ENCODE assay signal across 8 cellular contexts in genomic region chr14:56333361-56334279, GRCh38.
DNase-seq lines count a peak whose midpoint lies in the region; ATAC-seq, FAIRE-seq and TF ChIP-seq lines count a peak whose summit lies in the region.

No MANE protein-coding gene starts in this region.

- FAIRE-seq in HTR-8/SVneo (lab: Jason Lieb, UNC), result peak; percentile 99

- H3K9me3 ChIP-seq in A673 (ENCODE audit: low read depth, low read length, poor library complexity, severe bottlenecking) (no peaks in the 10 kb centered on the region), SJSA1 (replicated peaks) (no peaks in the 10 kb centered on the region), left ventricle myocardium inferior (replicated peaks) (no peaks in the 10 kb centered on the region)

- H3K27me3 ChIP-seq in A673 (replicated peaks; ENCODE audit: insufficient read depth, low read depth, low read length, poor library complexity) (no peaks in the 10 kb centered on the region), SJSA1 (replicated peaks) (no peaks in the 10 kb centered on the region), left ventricle myocardium inferior (ENCODE audit: low read depth) (no peaks in the 10 kb centered on the region)

- ATAC-seq in activated T-cell treated with anti-CD3 and anti-CD28 coated beads, Interleukin-2, amount 50 U/mL, for 4 hours, result no peak
- no peak for ATAC-seq in GM21619 (IDR thresholded peaks at IDR 0.05; ENCODE audit: unreplicated experiment)
- ATAC-seq in activated T-cell treated with anti-CD3 and anti-CD28 coated beads, Interleukin-2, amount 50 U/mL, for 72 hours (replicated peaks in 1 of 2), result no peak

- no peak overlapping the region for H3K27ac Mint-ChIP-seq in activated T-cell treated with anti-CD3 and anti-CD28 coated beads, Interleukin-2, amount 50 U/mL, for 72 hours

- no TSS peak for BruUV-seq in A673 (replicated peaks; lab: Mats Ljungman, UMichigan)

- H3K36me3 ChIP-seq in A673 (ENCODE audit: insufficient read depth, low read length, poor library complexity, severe bottlenecking) (no peaks in the 10 kb centered on the region), SJSA1 (no peaks in the 10 kb centered on the region), left ventricle myocardium inferior (no peaks in the 10 kb centered on the region)

- POLR2A ChIA-PET in A673 (lab: Charles Lee; ENCODE audit: low non-redundant PET), result no interaction called here

- DNase-seq in A673 (ENCODE audit: low spot score), result peak; percentile 82
- peak; percentile 87 for DNase-seq in HTR-8/SVneo (ENCODE audit: insufficient read length, low spot score)
- DNase-seq in SJSA1 (ENCODE audit: low read depth in 1 of 2, low spot score in 2 of 2), result peak; percentile 64 to 75
- no peak for DNase-seq in left ventricle myocardium inferior
- no peak for DNase-seq in iPS-NIHi7 (ENCODE audit: extremely low spot score)
- no peak for DNase-seq in activated T-cell treated with anti-CD3 and anti-CD28 coated beads, Interleukin-2, amount 50 U/mL, for 4 hours
- DNase-seq in activated T-cell treated with anti-CD3 and anti-CD28 coated beads, Interleukin-2, amount 50 U/mL, for 72 hours, result no peak

- peak overlapping the region; percentile 25 for H3K27ac ChIP-seq in A673 (ENCODE audit: low read depth, low read length, poor library complexity, severe bottlenecking)
- peak overlapping the region; percentile 71 for H3K27ac ChIP-seq in SJSA1
- H3K27ac ChIP-seq in left ventricle myocardium inferior (replicated peaks), result peak overlapping the region; percentile 34

- H3K4me3 ChIP-seq in A673 (ENCODE audit: low read depth, low read length, poor library complexity, severe bottlenecking), result no peak overlapping the region
- H3K4me3 ChIP-seq in SJSA1, result no peak overlapping the region
- no peak overlapping the region for H3K4me3 ChIP-seq in left ventricle myocardium inferior

- H3K4me3 Mint-ChIP-seq in activated T-cell treated with anti-CD3 and anti-CD28 coated beads, Interleukin-2, amount 50 U/mL, for 4 hours, result no peak overlapping the region
- H3K4me3 Mint-ChIP-seq in activated T-cell treated with anti-CD3 and anti-CD28 coated beads, Interleukin-2, amount 50 U/mL, for 72 hours, result no peak overlapping the region

- H3K27me3 Mint-ChIP-seq in activated T-cell treated with anti-CD3 and anti-CD28 coated beads, Interleukin-2, amount 50 U/mL, for 4 hours (ENCODE audit: low read depth), result no peaks in the 10 kb centered on the region
- no peaks in the 10 kb centered on the region for H3K27me3 Mint-ChIP-seq in activated T-cell treated with anti-CD3 and anti-CD28 coated beads, Interleukin-2, amount 50 U/mL, for 72 hours (ENCODE audit: low read depth)

- no peaks in the 10 kb centered on the region for H3K36me3 Mint-ChIP-seq in activated T-cell treated with anti-CD3 and anti-CD28 coated beads, Interleukin-2, amount 50 U/mL, for 4 hours (ENCODE audit: insufficient read depth)
- no peaks in the 10 kb centered on the region for H3K36me3 Mint-ChIP-seq in activated T-cell treated with anti-CD3 and anti-CD28 coated beads, Interleukin-2, amount 50 U/mL, for 72 hours (ENCODE audit: insufficient read depth in 2 of 2)

- intact Hi-C loops in A673 (cut with micrococcal nuclease; ENCODE audit: unreplicated experiment), result no loop called here
- intact Hi-C loops in left ventricle myocardium inferior (cut with micrococcal nuclease), result no loop called here

- peaks cover 4% of the 10 kb centered on the region for H3K4me1 Mint-ChIP-seq in activated T-cell treated with anti-CD3 and anti-CD28 coated beads, Interleukin-2, amount 50 U/mL, for 4 hours (ENCODE audit: low read depth)
- peaks cover 7% of the 10 kb centered on the region for H3K4me1 Mint-ChIP-seq in activated T-cell treated with anti-CD3 and anti-CD28 coated beads, Interleukin-2, amount 50 U/mL, for 72 hours (ENCODE audit: low read depth)

- peaks cover 6% of the 10 kb centered on the region for H3K4me1 ChIP-seq in A673 (ENCODE audit: insufficient read depth, low read length, poor library complexity, severe bottlenecking)
- H3K4me1 ChIP-seq in SJSA1 (replicated peaks), result peaks cover 30% of the 10 kb centered on the region
- H3K4me1 ChIP-seq in left ventricle myocardium inferior, result peaks cover 12% of the 10 kb centered on the region

- CTCF ChIA-PET in A673 (lab: Charles Lee), result no interaction called here

- TF ChIP-seq CTCF in A673 (conservative IDR thresholded peaks at IDR 0.05; ENCODE audit: low read depth, low read length) (no peak), left ventricle myocardium inferior (IDR thresholded peaks at IDR 0.05; ENCODE audit: borderline replicate concordance) (no peak)

- no peaks in the 10 kb centered on the region for H3K9me3 Mint-ChIP-seq in activated T-cell treated with anti-CD3 and anti-CD28 coated beads, Interleukin-2, amount 50 U/mL, for 4 hours
- H3K9me3 Mint-ChIP-seq in activated T-cell treated with anti-CD3 and anti-CD28 coated beads, Interleukin-2, amount 50 U/mL, for 72 hours, result no peaks in the 10 kb centered on the region

Comparison
In these comparisons a context has a peak if more than half of its experiments do, and no peak if none do; other contexts are left out.
1. DNase-seq: peak in A673 (single experiment), HTR-8/SVneo (single experiment) and SJSA1 (2 of 2); none in left ventricle myocardium inferior (single experiment), iPS-NIHi7 (single experiment), activated T-cell treated with anti-CD3 and anti-CD28 coated beads, Interleukin-2, amount 50 U/mL, for 4 hours (single experiment) and activated T-cell treated with anti-CD3 and anti-CD28 coated beads, Interleukin-2, amount 50 U/mL, for 72 hours (0 of 2).
2. Peak in every context shown above with its lines, with median percentiles within 50 percentile points of each other: H3K27ac ChIP-seq.